ENCODE assay signal across 24 cellular contexts in genomic region chr5:80622756-80623155, GRCh38. TPM values are rescaled to one million over a fixed set of nuclear protein-coding genes. Genes with fewer than 3 reads are reported as not detected.
DNase-seq lines count a peak whose midpoint lies in the region; TF ChIP-seq lines count a peak whose summit lies in the region.
"Had no signal": no experiment of that assay in that cellular context is flagged by ENCODE, and none has a peak within 500 bp of the region (broad histone marks: within the 10 kb centered on the region; RNA-seq: fewer than 3 reads in every experiment).

No MANE protein-coding gene starts in this region.

- no peaks in the 10 kb centered on the region for H3K9me3 ChIP-seq in prostate gland
- H3K9me3 ChIP-seq in stomach = no peaks in the 10 kb centered on the region
- H3K9me3 ChIP-seq: A549; BE2C; BLaER1 treated with 17β-estradiol and CSF1 and Interleukin-3, amounts not matched to agents 10 nM and 100 nM had no signal

- DNase-seq in EH (ENCODE audit: low read depth) = peak; percentile 4
- peak; percentile 90 for DNase-seq in LNCaP clone FGC (ENCODE audit: low read depth)
- peak; percentile 20 for DNase-seq in astrocyte of the hippocampus (ENCODE audit: low read depth, low spot score)
- DNase-seq in prostate gland (ENCODE audit: low spot score) = peak; percentile 10
- DNase-seq in stimulated activated CD4-positive, alpha-beta T cell treated with anti-CD3 and anti-CD28 coated beads, Interleukin-12 subunit alpha, Interleukin-12 subunit beta, amount 100 ng/mL, for 4 hours = no peak
- DNase-seq in posterior cingulate gyrus = no peak
- DNase-seq in stomach = no peak
- DNase-seq: 8988T; ACHN; AML-193; BE2C; CD4-positive, alpha-beta T cell; CD8-positive, alpha-beta memory T cell; DMS 273 treated with DMSO at 0.1 percent for 48 hours; DMS53; DMS79 treated with DMSO at 0.1 percent for 48 hours; GDM1; H9; HFFc6 had no signal

- intact Hi-C loops in prostate gland (cut with DNase I) (no loop called here), posterior cingulate gyrus (cut with DNase I) (no loop called here), stomach (cut with DNase I; ENCODE audit: low total_unique reads) (no loop called here)

- H3K4me1 ChIP-seq in prostate gland (replicated peaks) (no peaks in the 10 kb centered on the region), stomach (no peaks in the 10 kb centered on the region)
- H3K4me1 ChIP-seq: A549, BE2C had no signal

- H3K36me3 ChIP-seq in prostate gland = no peaks in the 10 kb centered on the region
- no peaks in the 10 kb centered on the region for H3K36me3 ChIP-seq in stomach
- H3K36me3 ChIP-seq: BE2C had no signal

- H3K27ac ChIP-seq in prostate gland (no peak overlapping the region), stomach (no peak overlapping the region)
- H3K27ac ChIP-seq: A549; BLaER1 treated with 17β-estradiol and CSF1 and Interleukin-3, amounts not matched to agents 10 nM and 100 nM had no signal

- no peaks in the 10 kb centered on the region for H3K27me3 ChIP-seq in prostate gland (replicated peaks; ENCODE audit: insufficient read depth)
- H3K27me3 ChIP-seq in stomach = no peaks in the 10 kb centered on the region
- H3K27me3 ChIP-seq: BE2C; BLaER1 treated with 17β-estradiol and CSF1 and Interleukin-3, amounts not matched to agents 10 nM and 100 nM had no signal

- TF ChIP-seq POLR2A in prostate gland (IDR thresholded peaks at IDR 0.05) (no peak), stomach (IDR thresholded peaks at IDR 0.05) (no peak)

- 73% methylated on average over 2 of the region's 2 CpGs for WGBS in prostate gland
- WGBS in stomach, 5 donors = 94 to 97% (median 96%) methylated on average over 2 of the region's 2 CpGs

- no peak for TF ChIP-seq EP300 in stomach (IDR thresholded peaks at IDR 0.05)

- H3K4me3 ChIP-seq in LNCaP clone FGC (ENCODE audit: low read depth, low read length) = no peak overlapping the region
- H3K4me3 ChIP-seq in prostate gland = no peak overlapping the region
- no peak overlapping the region for H3K4me3 ChIP-seq in stomach
- H3K4me3 ChIP-seq: A549; BLaER1 treated with 17β-estradiol and CSF1 and Interleukin-3, amounts not matched to agents 10 nM and 100 nM; GM12878; GM23338 had no signal

- TF ChIP-seq CTCF in LNCaP clone FGC (IDR thresholded peaks at IDR 0.05; ENCODE audit: control insufficient read depth, extremely low read depth, insufficient read depth) = no peak
- TF ChIP-seq CTCF in prostate gland (IDR thresholded peaks at IDR 0.05) = no peak
- TF ChIP-seq CTCF in stomach (IDR thresholded peaks at IDR 0.05) = no peak

RNA-seq across cellular contexts. Expression of gene MSH3, which starts 31.7 kb away (rescaled TPM):
- total RNA-seq in prostate gland (10 to 100 TPM; 12.6 to 14.9 TPM), stomach (10 to 100 TPM in 4 of 5 donors, 1 to 10 TPM in 1; 6.4 to 25.5 (median 13.5) TPM)
- 1 to 10 TPM; 2.3 to 4.7 (median 3.4) TPM for polyA plus RNA-seq in stomach

RNA-seq across cellular contexts. Expression of gene DHFR, which starts 32.0 kb away (rescaled TPM):
- 10 to 100 TPM in 1 of 2 donors, 1 to 10 TPM in 1; 6.8 to 15.7 TPM for total RNA-seq in prostate gland
- total RNA-seq in stomach = 10 to 100 TPM in 1 of 5 donors, 1 to 10 TPM in 4; 2.8 to 16.7 (median 6.7) TPM
- polyA plus RNA-seq in stomach = 10 to 100 TPM in 1 of 3 donors, 1 to 10 TPM in 2; 6.3 to 11.9 (median 7.4) TPM

RNA-seq across cellular contexts. Expression of gene ANKRD34B, which starts 52.7 kb away (rescaled TPM):
- total RNA-seq in prostate gland = under 1 TPM in 1 of 2 donors, not detected in 1; 0.18 TPM
- not detected for total RNA-seq in stomach
- polyA plus RNA-seq in stomach = not detected
- total RNA-seq: CD4-positive, alpha-beta T cell; CD8-positive, alpha-beta memory T cell; H4; HFFc6 had no signal
- polyA plus RNA-seq: CD8-positive, alpha-beta memory T cell; GM12878 had no signal

Comparison
In these comparisons a context has a peak if more than half of its experiments do, and no peak if none do; other contexts are left out.
1. DNase-seq: peak in EH (single experiment), LNCaP clone FGC (single experiment), astrocyte of the hippocampus (single experiment) and prostate gland (single experiment); none in stimulated activated CD4-positive, alpha-beta T cell treated with anti-CD3 and anti-CD28 coated beads, Interleukin-12 subunit alpha, Interleukin-12 subunit beta, amount 100 ng/mL, for 4 hours (single experiment), posterior cingulate gyrus (0 of 10) and stomach (single experiment).